Comparison of ENCODE assay signal across 1 cellular context in the genomic region with DNA sequence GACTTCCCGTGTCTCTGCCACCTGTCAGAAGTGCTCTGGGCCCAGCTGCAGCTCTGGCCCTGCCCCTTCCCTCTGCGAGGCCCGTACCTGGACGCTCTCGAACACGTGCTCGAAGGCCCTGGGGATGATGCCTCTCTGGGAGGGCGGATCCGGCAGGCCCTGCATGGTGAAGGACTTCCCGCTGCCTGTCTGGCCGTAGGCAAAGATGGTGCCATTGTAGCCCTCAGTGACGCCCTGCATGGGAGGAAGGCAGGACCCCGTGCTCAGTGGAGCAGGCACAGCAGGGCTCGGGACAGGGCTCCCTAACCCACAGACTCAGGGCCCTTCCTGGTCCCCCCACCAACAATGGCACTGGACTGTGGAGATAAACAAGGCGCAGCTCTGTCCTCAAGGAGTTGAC.
A peak's percentile ranks its signal among the peaks of the same experiment; 100 is the strongest.
TF ChIP-seq lines count a peak whose summit lies in the region.

No MANE protein-coding gene starts in this region.

TF ChIP-seq in K562, 482 proteins besides CTCF, POLR2A, EP300 and RAD21:
- TF ChIP-seq, protein P1, sequence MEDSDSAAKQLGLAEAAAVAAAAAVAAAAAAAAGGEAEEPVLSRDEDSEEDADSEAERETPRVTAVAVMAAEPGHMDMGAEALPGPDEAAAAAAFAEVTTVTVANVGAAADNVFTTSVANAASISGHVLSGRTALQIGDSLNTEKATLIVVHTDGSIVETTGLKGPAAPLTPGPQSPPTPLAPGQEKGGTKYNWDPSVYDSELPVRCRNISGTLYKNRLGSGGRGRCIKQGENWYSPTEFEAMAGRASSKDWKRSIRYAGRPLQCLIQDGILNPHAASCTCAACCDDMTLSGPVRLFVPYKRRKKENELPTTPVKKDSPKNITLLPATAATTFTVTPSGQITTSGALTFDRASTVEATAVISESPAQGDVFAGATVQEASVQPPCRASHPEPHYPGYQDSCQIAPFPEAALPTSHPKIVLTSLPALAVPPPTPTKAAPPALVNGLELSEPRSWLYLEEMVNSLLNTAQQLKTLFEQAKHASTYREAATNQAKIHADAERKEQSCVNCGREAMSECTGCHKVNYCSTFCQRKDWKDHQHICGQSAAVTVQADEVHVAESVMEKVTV (CRISPR knock-in tag; IDR thresholded peaks at IDR 0.05): no peak
- TF ChIP-seq NFE2L1 (tag; IDR thresholded peaks at IDR 0.05; ENCODE audit: borderline replicate concordance, low read depth) (no peak), ZFX (CRISPR knock-in tag; IDR thresholded peaks at IDR 0.05) (peak; percentile 41; the same call in 1 of the 2 replicates), MCM7 (IDR thresholded peaks at IDR 0.05) (no peak), RHOXF2B (CRISPR knock-in tag; conservative IDR thresholded peaks at IDR 0.05) (no peak), DLX4 (CRISPR knock-in tag; IDR thresholded peaks at IDR 0.05) (no peak), HDAC2 (IDR thresholded peaks at IDR 0.05) (no peak), ATF3 (IDR thresholded peaks at IDR 0.05) (no peak), ATF3 (CRISPR knock-in tag; conservative IDR thresholded peaks at IDR 0.05) (no peak), PPARD (CRISPR knock-in tag; IDR thresholded peaks at IDR 0.05) (no peak), RFX7 (CRISPR knock-in tag; IDR thresholded peaks at IDR 0.05) (no peak), KDM5B (IDR thresholded peaks at IDR 0.05; ENCODE audit: insufficient replicate concordance, low read depth, low read length) (no peak), ZNF764 (CRISPR knock-in tag; IDR thresholded peaks at IDR 0.05; ENCODE audit: low read depth) (no peak), L3MBTL2 (IDR thresholded peaks at IDR 0.05) (peak; percentile 44; the same call in 1 of the 2 replicates), ZNF589 (CRISPR knock-in tag; IDR thresholded peaks at IDR 0.05; ENCODE audit: low read depth) (no peak), ZBTB49 (CRISPR knock-in tag; IDR thresholded peaks at IDR 0.05; ENCODE audit: borderline replicate concordance) (no peak), ETS2 (tag; IDR thresholded peaks at IDR 0.05; ENCODE audit: borderline replicate concordance, poor library complexity, severe bottlenecking) (no peak)
- TF ChIP-seq, protein P2, sequence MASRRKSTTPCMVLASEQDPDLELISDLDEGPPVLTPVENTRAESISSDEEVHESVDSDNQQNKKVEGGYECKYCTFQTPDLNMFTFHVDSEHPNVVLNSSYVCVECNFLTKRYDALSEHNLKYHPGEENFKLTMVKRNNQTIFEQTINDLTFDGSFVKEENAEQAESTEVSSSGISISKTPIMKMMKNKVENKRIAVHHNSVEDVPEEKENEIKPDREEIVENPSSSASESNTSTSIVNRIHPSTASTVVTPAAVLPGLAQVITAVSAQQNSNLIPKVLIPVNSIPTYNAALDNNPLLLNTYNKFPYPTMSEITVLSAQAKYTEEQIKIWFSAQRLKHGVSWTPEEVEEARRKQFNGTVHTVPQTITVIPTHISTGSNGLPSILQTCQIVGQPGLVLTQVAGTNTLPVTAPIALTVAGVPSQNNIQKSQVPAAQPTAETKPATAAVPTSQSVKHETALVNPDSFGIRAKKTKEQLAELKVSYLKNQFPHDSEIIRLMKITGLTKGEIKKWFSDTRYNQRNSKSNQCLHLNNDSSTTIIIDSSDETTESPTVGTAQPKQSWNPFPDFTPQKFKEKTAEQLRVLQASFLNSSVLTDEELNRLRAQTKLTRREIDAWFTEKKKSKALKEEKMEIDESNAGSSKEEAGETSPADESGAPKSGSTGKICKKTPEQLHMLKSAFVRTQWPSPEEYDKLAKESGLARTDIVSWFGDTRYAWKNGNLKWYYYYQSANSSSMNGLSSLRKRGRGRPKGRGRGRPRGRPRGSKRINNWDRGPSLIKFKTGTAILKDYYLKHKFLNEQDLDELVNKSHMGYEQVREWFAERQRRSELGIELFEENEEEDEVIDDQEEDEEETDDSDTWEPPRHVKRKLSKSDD (conservative IDR thresholded peaks at IDR 0.05; ENCODE audit: low read length): no peak
- TF ChIP-seq, protein P3, sequence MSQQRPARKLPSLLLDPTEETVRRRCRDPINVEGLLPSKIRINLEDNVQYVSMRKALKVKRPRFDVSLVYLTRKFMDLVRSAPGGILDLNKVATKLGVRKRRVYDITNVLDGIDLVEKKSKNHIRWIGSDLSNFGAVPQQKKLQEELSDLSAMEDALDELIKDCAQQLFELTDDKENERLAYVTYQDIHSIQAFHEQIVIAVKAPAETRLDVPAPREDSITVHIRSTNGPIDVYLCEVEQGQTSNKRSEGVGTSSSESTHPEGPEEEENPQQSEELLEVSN (IDR thresholded peaks at IDR 0.05; ENCODE audit: borderline replicate concordance in 1 of 2, extremely low read depth in 1 of 2, insufficient read depth in 1 of 2, insufficient read length in 1 of 2, low read depth in 1 of 2, low read length in 1 of 2, poor library complexity in 1 of 2, severe bottlenecking in 1 of 2): peak in 1 of 2 experiments; percentile 19
- TF ChIP-seq, protein P4, sequence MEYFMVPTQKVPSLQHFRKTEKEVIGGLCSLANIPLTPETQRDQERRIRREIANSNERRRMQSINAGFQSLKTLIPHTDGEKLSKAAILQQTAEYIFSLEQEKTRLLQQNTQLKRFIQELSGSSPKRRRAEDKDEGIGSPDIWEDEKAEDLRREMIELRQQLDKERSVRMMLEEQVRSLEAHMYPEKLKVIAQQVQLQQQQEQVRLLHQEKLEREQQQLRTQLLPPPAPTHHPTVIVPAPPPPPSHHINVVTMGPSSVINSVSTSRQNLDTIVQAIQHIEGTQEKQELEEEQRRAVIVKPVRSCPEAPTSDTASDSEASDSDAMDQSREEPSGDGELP (CRISPR knock-in tag; IDR thresholded peaks at IDR 0.05; ENCODE audit: borderline replicate concordance): 0 out of 2 replicates have a peak, but pooled peaks have one; percentile 9
